In the genomic region with DNA sequence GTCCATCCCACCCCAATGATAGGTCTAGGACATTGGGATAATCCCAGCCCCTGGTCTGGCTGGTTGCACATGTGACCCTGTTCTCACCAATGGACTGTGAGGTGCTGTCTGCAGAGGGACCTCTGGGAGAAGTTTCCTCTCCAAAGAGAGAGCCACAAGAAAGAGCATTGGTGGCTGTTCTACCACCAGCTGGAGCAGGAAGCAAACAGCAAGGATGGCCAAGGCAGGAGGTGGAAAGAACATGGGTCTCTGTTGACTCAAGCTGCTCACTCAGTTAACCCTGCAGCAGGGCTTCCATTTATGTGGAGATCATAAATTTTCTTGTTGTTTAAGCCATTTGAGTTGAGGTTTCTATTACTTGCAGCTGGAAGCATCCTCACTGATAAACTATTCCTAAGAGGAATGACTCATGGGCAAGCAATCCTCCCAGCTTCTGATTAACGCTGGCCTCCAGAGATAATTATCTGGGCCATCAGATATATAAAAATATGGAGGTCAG, we compare ENCODE assay signal across 11 cellular contexts. TPM values are rescaled to one million over a fixed set of nuclear protein-coding genes. Genes with fewer than 3 reads are reported as not detected.
DNase-seq lines count a peak whose midpoint lies in the region; ATAC-seq and TF ChIP-seq lines count a peak whose summit lies in the region.
"Had no signal": no experiment of that assay in that cellular context is flagged by ENCODE, and none has a peak within 500 bp of the region (broad histone marks: within the 10 kb centered on the region; RNA-seq: fewer than 3 reads in every experiment).

No MANE protein-coding gene starts in this region.

- POLR2A ChIA-PET in MCF 10A (lab: Yijun Ruan, JAX): interaction anchor here (0.5 to 1.6 kb wide), 11 partner anchors 8 to 87 kb away, joined by 3 to 6 read pairs (median 3); a partner anchor contains a TSS

- no peaks in the 10 kb centered on the region for H3K9me3 ChIP-seq in breast epithelium
- no peaks in the 10 kb centered on the region for H3K9me3 ChIP-seq in aorta (ENCODE audit: control insufficient read depth, low read length)

- H3K27me3 ChIP-seq in breast epithelium (no peaks in the 10 kb centered on the region), aorta (ENCODE audit: control insufficient read depth in 1 of 2, insufficient read depth in 2 of 2, low read length in 1 of 2) (no peaks in the 10 kb centered on the region)

- H3K36me3 Mint-ChIP-seq in MCF 10A (ENCODE audit: insufficient read depth, unreplicated experiment): peaks cover 8% of the 10 kb centered on the region

- H3K9me3 Mint-ChIP-seq in MCF 10A (ENCODE audit: unreplicated experiment): no peaks in the 10 kb centered on the region
- H3K9me3 Mint-ChIP-seq: CD4-positive, alpha-beta memory T cell; central memory CD8-positive, alpha-beta T cell had no signal

- CTCF ChIA-PET in MCF 10A (lab: Yijun Ruan, JAX): interaction anchor here (1.3 kb wide), 1 partner anchor 20 kb away, joined by 5 read pairs; no protein-coding TSS in a partner anchor

- TF ChIP-seq CTCF in MCF 10A (IDR thresholded peaks at IDR 0.05; ENCODE audit: unreplicated experiment) (no peak), breast epithelium (IDR thresholded peaks at IDR 0.05) (no peak), foreskin fibroblast (IDR thresholded peaks at IDR 0.05; ENCODE audit: low read depth, low read length) (no peak)

- ATAC-seq in SK-N-SH treated with all-trans-retinoic acid at 6 μM for 48 hours: peak; percentile 87
- ATAC-seq in aorta (ENCODE audit: low FRiP score): peak; percentile 31
- ATAC-seq in HG02610 (IDR thresholded peaks at IDR 0.05; ENCODE audit: unreplicated experiment): no peak
- no peak for ATAC-seq in GM18519 (IDR thresholded peaks at IDR 0.05; ENCODE audit: low FRiP score, unreplicated experiment)

- WGBS in aorta, 2 donors: 23% methylated on average over 1 of the region's 1 CpG

- DNase-seq in MCF 10A (ENCODE audit: unreplicated experiment) (peak; percentile 37), breast epithelium (ENCODE audit: low spot score in 2 of 2) (no peak), foreskin fibroblast (peak; percentile 88 to 91), aorta (no peak), putamen (ENCODE audit: low spot score) (no peak)
- DNase-seq: CD4-positive, alpha-beta memory T cell; kidney had no signal

- H3K4me3 Mint-ChIP-seq in MCF 10A (ENCODE audit: unreplicated experiment): no peak overlapping the region
- H3K4me3 Mint-ChIP-seq: CD4-positive, alpha-beta memory T cell; central memory CD8-positive, alpha-beta T cell had no signal

- H3K4me1 Mint-ChIP-seq in MCF 10A (ENCODE audit: insufficient read depth, unreplicated experiment): peaks cover 12% of the 10 kb centered on the region
- H3K4me1 Mint-ChIP-seq: CD4-positive, alpha-beta memory T cell; central memory CD8-positive, alpha-beta T cell had no signal

- H3K27me3 Mint-ChIP-seq in MCF 10A (ENCODE audit: insufficient read depth, unreplicated experiment): no peaks in the 10 kb centered on the region
- H3K27me3 Mint-ChIP-seq: CD4-positive, alpha-beta memory T cell; central memory CD8-positive, alpha-beta T cell had no signal

- H3K4me1 ChIP-seq in breast epithelium: peaks cover 3 to 7% of the 10 kb centered on the region in 2 donors
- no peaks in the 10 kb centered on the region for H3K4me1 ChIP-seq in aorta (ENCODE audit: control insufficient read depth in 1 of 2, insufficient read depth in 2 of 2, low read length in 2 of 2)

- H3K27ac ChIP-seq in breast epithelium (peak overlapping the region in 1 of 2 donors; percentile 3), aorta (ENCODE audit: low read depth in 1 of 2, low read length in 2 of 2) (no peak overlapping the region)

- intact Hi-C loops in MCF 10A (cut with micrococcal nuclease): loop anchor here (10.0 kb wide), 1 partner anchor 88 kb away; a partner anchor contains a TSS
- intact Hi-C loops in breast epithelium (cut with DNase I; ENCODE audit: low total_unique reads): no loop called here
- intact Hi-C loops in aorta (cut with DNase I): no loop called here

- H3K27ac Mint-ChIP-seq in MCF 10A (ENCODE audit: low read depth, unreplicated experiment): no peak overlapping the region

- H3K36me3 ChIP-seq in breast epithelium (no peaks in the 10 kb centered on the region), aorta (ENCODE audit: control insufficient read depth in 1 of 2, insufficient read depth in 2 of 2, low read length in 1 of 2) (no peaks in the 10 kb centered on the region)

- no peak for TF ChIP-seq POLR2A in breast epithelium (IDR thresholded peaks at IDR 0.05)

- H3K4me3 ChIP-seq in breast epithelium: no peak overlapping the region
- no peak overlapping the region for H3K4me3 ChIP-seq in foreskin fibroblast (ENCODE audit: low read depth in 1 of 2, low read length in 2 of 2)
- no peak overlapping the region for H3K4me3 ChIP-seq in aorta (ENCODE audit: low read length in 2 of 2)

- no TSS peak for BruUV-seq in MCF 10A (replicated peaks; lab: Mats Ljungman, UMichigan)

TF ChIP-seq in SK-N-SH treated with all-trans-retinoic acid at 6 μM for 48 hours, 23 proteins besides CTCF, POLR2A, EP300 and RAD21:
- TF ChIP-seq SNAI2 (CRISPR knock-in tag; IDR thresholded peaks at IDR 0.05) (no peak), ZNF8 (CRISPR knock-in tag; IDR thresholded peaks at IDR 0.05) (no peak), ISL1 (CRISPR knock-in tag; IDR thresholded peaks at IDR 0.05) (peak; percentile 82), ZC3H10 (CRISPR knock-in tag; IDR thresholded peaks at IDR 0.05) (no peak), GLIS3 (CRISPR knock-in tag; IDR thresholded peaks at IDR 0.05) (no peak)
- TF ChIP-seq, protein P1, sequence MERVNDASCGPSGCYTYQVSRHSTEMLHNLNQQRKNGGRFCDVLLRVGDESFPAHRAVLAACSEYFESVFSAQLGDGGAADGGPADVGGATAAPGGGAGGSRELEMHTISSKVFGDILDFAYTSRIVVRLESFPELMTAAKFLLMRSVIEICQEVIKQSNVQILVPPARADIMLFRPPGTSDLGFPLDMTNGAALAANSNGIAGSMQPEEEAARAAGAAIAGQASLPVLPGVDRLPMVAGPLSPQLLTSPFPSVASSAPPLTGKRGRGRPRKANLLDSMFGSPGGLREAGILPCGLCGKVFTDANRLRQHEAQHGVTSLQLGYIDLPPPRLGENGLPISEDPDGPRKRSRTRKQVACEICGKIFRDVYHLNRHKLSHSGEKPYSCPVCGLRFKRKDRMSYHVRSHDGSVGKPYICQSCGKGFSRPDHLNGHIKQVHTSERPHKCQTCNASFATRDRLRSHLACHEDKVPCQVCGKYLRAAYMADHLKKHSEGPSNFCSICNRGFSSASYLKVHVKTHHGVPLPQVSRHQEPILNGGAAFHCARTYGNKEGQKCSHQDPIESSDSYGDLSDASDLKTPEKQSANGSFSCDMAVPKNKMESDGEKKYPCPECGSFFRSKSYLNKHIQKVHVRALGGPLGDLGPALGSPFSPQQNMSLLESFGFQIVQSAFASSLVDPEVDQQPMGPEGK (CRISPR knock-in tag; IDR thresholded peaks at IDR 0.05; ENCODE audit: borderline replicate concordance): no peak
- TF ChIP-seq, protein P2, sequence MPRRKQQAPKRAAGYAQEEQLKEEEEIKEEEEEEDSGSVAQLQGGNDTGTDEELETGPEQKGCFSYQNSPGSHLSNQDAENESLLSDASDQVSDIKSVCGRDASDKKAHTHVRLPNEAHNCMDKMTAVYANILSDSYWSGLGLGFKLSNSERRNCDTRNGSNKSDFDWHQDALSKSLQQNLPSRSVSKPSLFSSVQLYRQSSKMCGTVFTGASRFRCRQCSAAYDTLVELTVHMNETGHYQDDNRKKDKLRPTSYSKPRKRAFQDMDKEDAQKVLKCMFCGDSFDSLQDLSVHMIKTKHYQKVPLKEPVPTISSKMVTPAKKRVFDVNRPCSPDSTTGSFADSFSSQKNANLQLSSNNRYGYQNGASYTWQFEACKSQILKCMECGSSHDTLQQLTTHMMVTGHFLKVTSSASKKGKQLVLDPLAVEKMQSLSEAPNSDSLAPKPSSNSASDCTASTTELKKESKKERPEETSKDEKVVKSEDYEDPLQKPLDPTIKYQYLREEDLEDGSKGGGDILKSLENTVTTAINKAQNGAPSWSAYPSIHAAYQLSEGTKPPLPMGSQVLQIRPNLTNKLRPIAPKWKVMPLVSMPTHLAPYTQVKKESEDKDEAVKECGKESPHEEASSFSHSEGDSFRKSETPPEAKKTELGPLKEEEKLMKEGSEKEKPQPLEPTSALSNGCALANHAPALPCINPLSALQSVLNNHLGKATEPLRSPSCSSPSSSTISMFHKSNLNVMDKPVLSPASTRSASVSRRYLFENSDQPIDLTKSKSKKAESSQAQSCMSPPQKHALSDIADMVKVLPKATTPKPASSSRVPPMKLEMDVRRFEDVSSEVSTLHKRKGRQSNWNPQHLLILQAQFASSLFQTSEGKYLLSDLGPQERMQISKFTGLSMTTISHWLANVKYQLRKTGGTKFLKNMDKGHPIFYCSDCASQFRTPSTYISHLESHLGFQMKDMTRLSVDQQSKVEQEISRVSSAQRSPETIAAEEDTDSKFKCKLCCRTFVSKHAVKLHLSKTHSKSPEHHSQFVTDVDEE (CRISPR knock-in tag; IDR thresholded peaks at IDR 0.05): no peak

RNA-seq across cellular contexts. Expression of a gene that starts 52.5 kb away (rescaled TPM):
- 112 and 118 TPM in 2 replicates for total RNA-seq in MCF 10A (2022)
- total RNA-seq in breast epithelium: 10 to 100 TPM; 28.2 to 48.0 (median 34.7) TPM
- 10 to 100 TPM; 45.8 to 55.0 TPM for total RNA-seq in aorta
- 10 to 100 TPM; 41.5 to 75.0 TPM for polyA plus RNA-seq in aorta

Comparison
In these comparisons a context has a peak if more than half of its experiments do, and no peak if none do; other contexts are left out.
1. DNase-seq: peak in MCF 10A (single experiment) and foreskin fibroblast (2 of 2); none in breast epithelium (0 of 2), aorta (0 of 2) and putamen (single experiment).
2. ATAC-seq: peak in SK-N-SH treated with all-trans-retinoic acid at 6 μM for 48 hours (single experiment) and aorta (single experiment); none in HG02610 (single experiment) and GM18519 (single experiment).